Comparison of ENCODE assay signal across 8 cellular contexts in genomic region chr6:129575378-129576118, GRCh38.
DNase-seq lines count a peak whose midpoint lies in the region; ATAC-seq and TF ChIP-seq lines count a peak whose summit lies in the region.

No MANE protein-coding gene starts in this region.

- H3K27me3 ChIP-seq in CD4-positive, CD25-positive, alpha-beta regulatory T cell (ENCODE audit: control insufficient read depth, insufficient read depth, low read length): no peaks in the 10 kb centered on the region
- H3K27me3 ChIP-seq in HL-60 (ENCODE audit: insufficient read depth, poor library complexity, severe bottlenecking) (no peaks in the 10 kb centered on the region), mucosa of rectum (ENCODE audit: control insufficient read depth in 2 of 2, insufficient read depth in 2 of 2, low read length in 2 of 2) (no peaks in the 10 kb centered on the region)

- no peak overlapping the region for H3K27ac Mint-ChIP-seq in CD4-positive, CD25-positive, alpha-beta regulatory T cell

- H3K4me3 ChIP-seq in CD4-positive, CD25-positive, alpha-beta regulatory T cell (ENCODE audit: low read depth, low read length): peak overlapping the region; percentile 64
- H3K4me3 ChIP-seq in HL-60 (replicated peaks; ENCODE audit: insufficient read depth, low read length) (no peak overlapping the region), mucosa of rectum (ENCODE audit: low read length in 2 of 2) (peak overlapping the region; percentile 6 to 63)

- peak overlapping the region in 3 of 4 donors; percentile 21 to 41 (median 33) for H3K4me3 Mint-ChIP-seq in CD4-positive, CD25-positive, alpha-beta regulatory T cell

- H3K4me1 ChIP-seq in CD4-positive, CD25-positive, alpha-beta regulatory T cell (ENCODE audit: control insufficient read depth, insufficient read depth, low read length, poor library complexity, severe bottlenecking): no peaks in the 10 kb centered on the region
- H3K4me1 ChIP-seq in mucosa of rectum (ENCODE audit: control insufficient read depth in 2 of 2, insufficient read depth in 2 of 2, low read length in 2 of 2): peaks cover 0 to 7% of the 10 kb centered on the region in 2 donors

- no peaks in the 10 kb centered on the region for H3K9me3 ChIP-seq in CD4-positive, CD25-positive, alpha-beta regulatory T cell (ENCODE audit: control insufficient read depth in 2 of 2, low read length in 2 of 2)
- no peaks in the 10 kb centered on the region for H3K9me3 ChIP-seq in mucosa of rectum (ENCODE audit: control insufficient read depth in 2 of 2, low read length in 2 of 2)

- H3K9ac ChIP-seq in mucosa of rectum (ENCODE audit: low read depth in 1 of 2, low read length in 2 of 2): peak overlapping the region in 1 of 2 donors; percentile 38

- ATAC-seq in CD4-positive, CD25-positive, alpha-beta regulatory T cell (ENCODE audit: low read depth in 2 of 2): no peak
- ATAC-seq in GM18520 (IDR thresholded peaks at IDR 0.05; ENCODE audit: unreplicated experiment): no peak
- ATAC-seq in GM18498 (IDR thresholded peaks at IDR 0.05; ENCODE audit: unreplicated experiment): no peak

- POLR2A ChIA-PET in RWPE1 (lab: Yijun Ruan, JAX; ENCODE audit: low non-redundant PET): no interaction called here

- H3K27me3 Mint-ChIP-seq in CD4-positive, CD25-positive, alpha-beta regulatory T cell: peaks cover 7% of the 10 kb centered on the region

- H3K4me1 Mint-ChIP-seq in CD4-positive, CD25-positive, alpha-beta regulatory T cell: peaks cover 0 to 5% (median 0%) of the 10 kb centered on the region in 4 donors

- H3K36me3 Mint-ChIP-seq in CD4-positive, CD25-positive, alpha-beta regulatory T cell: peaks cover 5% of the 10 kb centered on the region

- H3K27ac ChIP-seq in CD4-positive, CD25-positive, alpha-beta regulatory T cell (ENCODE audit: insufficient read depth, low read length, poor library complexity, severe bottlenecking): no peak overlapping the region
- no peak overlapping the region for H3K27ac ChIP-seq in HL-60 (replicated peaks)
- no peak overlapping the region for H3K27ac ChIP-seq in RWPE1
- no peak overlapping the region for H3K27ac ChIP-seq in mucosa of rectum (ENCODE audit: low read depth in 2 of 2, low read length in 2 of 2)

- no peaks in the 10 kb centered on the region for H3K36me3 ChIP-seq in CD4-positive, CD25-positive, alpha-beta regulatory T cell (ENCODE audit: control insufficient read depth, insufficient read depth, low read length)
- H3K36me3 ChIP-seq in mucosa of rectum (ENCODE audit: control insufficient read depth in 2 of 2, insufficient read depth in 2 of 2, low read length in 2 of 2): peaks cover 0 to 7% of the 10 kb centered on the region in 2 donors

- DNase-seq in CD4-positive, CD25-positive, alpha-beta regulatory T cell: peak in 1 of 3 donors; percentile 11
- DNase-seq in HL-60 (ENCODE audit: low read depth in 1 of 2, low spot score in 1 of 2) (peak; percentile 14 to 41), RWPE1 (ENCODE audit: low spot score) (peak; percentile 25), epidermal melanocyte (ENCODE audit: insufficient read length, low spot score) (peak; percentile 36)
- DNase-seq in activated naive CD4-positive, alpha-beta T cell treated with Interleukin-2 at 50 U/mL for 16 hours: no peak

- CTCF ChIA-PET in RWPE1 (lab: Yijun Ruan, JAX): interaction anchor here (0.7 to 1.0 kb wide), 2 partner anchors 29 to 76 kb away, joined by 6 to 8 read pairs; no protein-coding TSS in a partner anchor

- H3K9me3 Mint-ChIP-seq in CD4-positive, CD25-positive, alpha-beta regulatory T cell: peaks cover 0 to 13% (median 4%) of the 10 kb centered on the region in 7 donors

- TF ChIP-seq CTCF in HL-60 (IDR thresholded peaks at IDR 0.05; ENCODE audit: insufficient read depth, low read length): peak; percentile 27
- TF ChIP-seq CTCF in RWPE1 (conservative IDR thresholded peaks at IDR 0.05; ENCODE audit: low read depth): peak; percentile 55
